In genomic region chr10:104281694-104282093, GRCh38 we compare ENCODE assay signal across 29 cellular contexts. TPM values are rescaled to one million over a fixed set of nuclear protein-coding genes. Genes with fewer than 3 reads are reported as not detected.
"Had no signal": no experiment of that assay in that cellular context is flagged by ENCODE, and none has a peak within 500 bp of the region (broad histone marks: within the 10 kb centered on the region; RNA-seq: fewer than 3 reads in every experiment).

No MANE protein-coding gene starts in this region.

- H3K4me3 ChIP-seq: adrenal gland, body of pancreas, esophagus squamous epithelium, left ventricle myocardium inferior, lung, mucosa of descending colon, skin epidermis, upper lobe of left lung, vagina had no signal

- ATAC-seq: body of pancreas, mucosa of descending colon, sciatic nerve had no signal

- H3K4me1 ChIP-seq: adrenal gland, left ventricle myocardium inferior, upper lobe of left lung, vagina had no signal

- H3K36me3 ChIP-seq: adrenal gland, left ventricle myocardium inferior, neutrophil, upper lobe of left lung, vagina had no signal

- H3K9me3 ChIP-seq: adrenal gland, body of pancreas, esophagus squamous epithelium, left ventricle myocardium inferior, mucosa of descending colon, neutrophil, upper lobe of left lung, vagina had no signal

- H3K27me3 ChIP-seq: adrenal gland, body of pancreas, esophagus squamous epithelium, neutrophil, upper lobe of left lung, vagina had no signal

- H3K27ac ChIP-seq: adrenal gland, body of pancreas, epithelial cell of prostate, esophagus squamous epithelium, left ventricle myocardium inferior, neutrophil, skin epidermis, upper lobe of left lung, vagina had no signal

- FAIRE-seq: colon, endometrium, frontal cortex, islet of Langerhans had no signal

- DNase-seq: activated CD4-positive, alpha-beta T cell treated with anti-CD3 and anti-CD28 coated beads for 48 hours; activated CD4-positive, alpha-beta T cell treated with anti-CD3 and anti-CD28 coated beads, Interleukin-2, amount 50 U/mL, for 48 hours; activated CD8-positive, alpha-beta memory T cell treated with anti-CD3 and anti-CD28 coated beads for 24 hours; activated effector memory CD4-positive, alpha-beta T cell treated with Interleukin-2 at 50 U/mL for 16 hours; activated naive CD4-positive, alpha-beta T cell treated with anti-CD3 and anti-CD28 coated beads for 36 hours; activated naive CD8-positive, alpha-beta T cell treated with anti-CD3 and anti-CD28 coated beads for 36 hours; adrenal gland; aorta; body of pancreas; dermis blood vessel endothelial cell; effector CD4-positive, alpha-beta T cell; esophagus squamous epithelium; left ventricle myocardium inferior; mucosa of descending colon; stimulated activated CD4-positive, alpha-beta T cell treated with anti-CD3 and anti-CD28 coated beads, Interleukin-12 subunit alpha, Interleukin-12 subunit beta, amount 100 ng/mL, for 4 hours; stimulated activated CD4-positive, alpha-beta T cell treated with anti-CD3 and anti-CD28 coated beads, Interleukin-4, amount 100 ng/mL, for 1 hour; upper lobe of left lung had no signal

RNA-seq across cellular contexts. Expression of gene GSTO2, which starts 12.7 kb away (rescaled TPM):
- total RNA-seq: myocyte had no signal

RNA-seq across cellular contexts. Expression of gene CFAP43, which starts 49.5 kb away (rescaled TPM):
- total RNA-seq: activated naive CD4-positive, alpha-beta T cell treated with anti-CD3 and anti-CD28 coated beads for 36 hours; activated naive CD8-positive, alpha-beta T cell treated with anti-CD3 and anti-CD28 coated beads for 36 hours; dermis blood vessel endothelial cell; left ventricle myocardium inferior; myocyte; osteocyte had no signal
